In genomic region chr2:51053213-51053612, GRCh38 we compare ENCODE assay signal across 7 cellular contexts. TPM values are rescaled to one million over a fixed set of nuclear protein-coding genes. Genes with fewer than 3 reads are reported as not detected.
"Had no signal": no experiment of that assay in that cellular context is flagged by ENCODE, and none has a peak within 500 bp of the region (broad histone marks: within the 10 kb centered on the region; RNA-seq: fewer than 3 reads in every experiment).

No MANE protein-coding gene starts in this region.

- FAIRE-seq: HepG2, HTR-8/SVneo, K562 had no signal

- DNase-seq: IMR-90, KBM-7 had no signal

- H3K4me3 ChIP-seq: K562 had no signal

- H3K27ac ChIP-seq: HL-60 had no signal

RNA-seq across cellular contexts. Expression of gene NRXN1, which starts 21.3 kb away (rescaled TPM):
- polyA plus RNA-seq: HepG2, IgD-negative memory B cell, K562 had no signal
